In genomic region chr12:10213168-10214130, GRCh38 we compare ENCODE assay signal across 1 cellular context.
TF ChIP-seq lines count a peak whose summit lies in the region.

No MANE protein-coding gene starts in this region.

TF ChIP-seq in IMR-90, 13 proteins besides CTCF, POLR2A, EP300 and RAD21:
- TF ChIP-seq RCOR1 (IDR thresholded peaks at IDR 0.05; ENCODE audit: insufficient replicate concordance, low read length) (no peak), ELK1 (IDR thresholded peaks at IDR 0.05; ENCODE audit: borderline replicate concordance, low read depth, low read length) (no peak), RFX5 (IDR thresholded peaks at IDR 0.05; ENCODE audit: low read depth, low read length) (no peak), MAFK (IDR thresholded peaks at IDR 0.05; ENCODE audit: low read depth, low read length) (0 out of 2 replicates have a peak, but pooled peaks have one; percentile 11), FOS (IDR thresholded peaks at IDR 0.05; ENCODE audit: low read depth, low read length) (peak; percentile 63; the same call in 1 of the 2 replicates), CEBPB (IDR thresholded peaks at IDR 0.05; ENCODE audit: low read depth, low read length) (peak; percentile 83), USF2 (IDR thresholded peaks at IDR 0.05; ENCODE audit: low read depth, low read length) (no peak), NFE2L2 (IDR thresholded peaks at IDR 0.05; ENCODE audit: low read depth, low read length) (peak; percentile 71), SMC3 (IDR thresholded peaks at IDR 0.05; ENCODE audit: low read depth, low read length) (no peak), CHD1 (IDR thresholded peaks at IDR 0.05; ENCODE audit: low read depth, low read length) (peak; percentile 78), MAZ (IDR thresholded peaks at IDR 0.05; ENCODE audit: borderline replicate concordance, low read depth, low read length) (peak; percentile 37; the same call in 1 of the 2 replicates), BHLHE40 (IDR thresholded peaks at IDR 0.05; ENCODE audit: low read depth, low read length) (no peak)
